1 cellular context compared by ENCODE assay signal in the genomic region with DNA sequence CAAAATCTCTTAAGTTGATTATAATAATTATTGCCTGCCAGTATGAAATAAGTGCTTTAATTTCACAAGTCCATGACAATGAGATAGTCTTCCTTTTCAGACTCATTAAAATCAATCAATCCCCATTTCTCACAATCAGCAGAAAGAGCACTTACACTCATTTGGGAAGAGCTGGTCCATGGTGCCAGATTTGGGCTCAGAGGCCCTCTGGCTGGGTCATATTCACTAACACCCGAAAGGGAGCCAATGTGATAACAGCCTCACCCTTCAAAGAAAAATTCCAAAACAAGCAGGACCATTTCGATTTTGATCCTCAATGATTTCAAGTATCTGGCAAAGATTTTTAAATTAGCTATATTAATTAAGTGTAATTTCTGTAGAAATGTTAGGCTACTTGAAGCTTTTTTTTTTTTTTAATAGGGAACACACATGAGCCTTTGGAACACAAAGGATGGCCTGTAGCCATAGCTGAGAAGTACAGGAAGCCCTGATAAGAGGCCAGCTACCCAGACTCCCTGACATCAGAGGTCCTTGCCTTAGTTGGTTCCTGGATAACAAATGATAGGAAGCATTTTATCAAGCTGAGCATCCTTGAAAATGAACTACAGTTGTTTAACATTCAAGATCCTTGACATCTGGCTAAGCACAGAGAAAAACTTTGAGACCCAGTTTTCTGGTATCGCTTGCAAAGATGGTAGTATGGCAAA.
TF ChIP-seq lines count a peak whose summit lies in the region.

No MANE protein-coding gene starts in this region.

TF ChIP-seq in HepG2, 621 proteins besides CTCF, POLR2A, EP300 and RAD21 (continued from another document):
- TF ChIP-seq SNRNP70 (IDR thresholded peaks at IDR 0.05; ENCODE audit: low read depth, low read length), result no peak
- TF ChIP-seq THAP11 (CRISPR knock-in tag; IDR thresholded peaks at IDR 0.05), result no peak
- TF ChIP-seq, protein P1, sequence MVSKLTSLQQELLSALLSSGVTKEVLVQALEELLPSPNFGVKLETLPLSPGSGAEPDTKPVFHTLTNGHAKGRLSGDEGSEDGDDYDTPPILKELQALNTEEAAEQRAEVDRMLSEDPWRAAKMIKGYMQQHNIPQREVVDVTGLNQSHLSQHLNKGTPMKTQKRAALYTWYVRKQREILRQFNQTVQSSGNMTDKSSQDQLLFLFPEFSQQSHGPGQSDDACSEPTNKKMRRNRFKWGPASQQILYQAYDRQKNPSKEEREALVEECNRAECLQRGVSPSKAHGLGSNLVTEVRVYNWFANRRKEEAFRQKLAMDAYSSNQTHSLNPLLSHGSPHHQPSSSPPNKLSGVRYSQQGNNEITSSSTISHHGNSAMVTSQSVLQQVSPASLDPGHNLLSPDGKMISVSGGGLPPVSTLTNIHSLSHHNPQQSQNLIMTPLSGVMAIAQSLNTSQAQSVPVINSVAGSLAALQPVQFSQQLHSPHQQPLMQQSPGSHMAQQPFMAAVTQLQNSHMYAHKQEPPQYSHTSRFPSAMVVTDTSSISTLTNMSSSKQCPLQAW (CRISPR knock-in tag; IDR thresholded peaks at IDR 0.05), result no peak
- TF ChIP-seq PPARG (CRISPR knock-in tag; conservative IDR thresholded peaks at IDR 0.05), result no peak
- TF ChIP-seq ZNF781 (CRISPR knock-in tag; IDR thresholded peaks at IDR 0.05; ENCODE audit: borderline replicate concordance, not compliant biosample characterization), result no peak
- no peak for TF ChIP-seq HDAC2 (CRISPR knock-in tag; IDR thresholded peaks at IDR 0.05)
- no peak for TF ChIP-seq CREM (IDR thresholded peaks at IDR 0.05)
- no peak for TF ChIP-seq CREM (CRISPR knock-in tag; IDR thresholded peaks at IDR 0.05)
- TF ChIP-seq ZNF703 (CRISPR knock-in tag; IDR thresholded peaks at IDR 0.05; ENCODE audit: borderline replicate concordance), result no peak
- TF ChIP-seq NR2C2 (CRISPR knock-in tag; IDR thresholded peaks at IDR 0.05; ENCODE audit: borderline replicate concordance), result no peak
